1 cellular context compared by ENCODE assay signal in the genomic region with DNA sequence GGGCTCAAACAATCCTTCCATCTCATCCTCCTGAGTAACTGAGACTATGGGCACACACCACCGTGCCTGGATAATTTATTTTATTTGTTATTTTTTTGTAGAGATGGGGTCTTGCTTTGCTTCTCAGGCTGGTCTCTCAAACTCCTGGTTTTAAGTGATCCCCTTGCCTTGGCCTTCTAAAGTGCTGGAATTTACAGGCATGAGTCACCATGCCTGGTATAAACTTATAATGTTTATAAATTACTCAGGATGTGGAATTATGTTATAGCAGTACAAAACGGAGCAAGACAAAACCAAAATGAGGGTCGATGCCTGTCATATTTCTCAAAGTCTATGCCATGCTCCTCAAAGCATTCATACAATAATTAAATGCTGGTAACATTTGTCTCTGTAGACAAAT.
A peak's percentile ranks its signal among the peaks of the same experiment; 100 is the strongest.
TF ChIP-seq lines count a peak whose summit lies in the region.

No MANE protein-coding gene starts in this region.

TF ChIP-seq in IMR-90, 13 proteins besides CTCF, POLR2A, EP300 and RAD21:
- peak; percentile 33; the same call in 1 of the 2 replicates for TF ChIP-seq FOS (IDR thresholded peaks at IDR 0.05; ENCODE audit: low read depth, low read length)
- TF ChIP-seq MXI1 (IDR thresholded peaks at IDR 0.05; ENCODE audit: borderline replicate concordance, low read depth, low read length) = no peak
- TF ChIP-seq ELK1 (IDR thresholded peaks at IDR 0.05; ENCODE audit: borderline replicate concordance, low read depth, low read length) = no peak
- TF ChIP-seq MAFK (IDR thresholded peaks at IDR 0.05; ENCODE audit: low read depth, low read length) = no peak
